Comparison of ENCODE assay signal across 8 cellular contexts in genomic region chr22:44685384-44686056, GRCh38. TPM values are rescaled to one million over a fixed set of nuclear protein-coding genes. Genes with fewer than 3 reads are reported as not detected.
A peak's percentile ranks its signal among the peaks of the same experiment; 100 is the strongest.
DNase-seq lines count a peak whose midpoint lies in the region; ATAC-seq and TF ChIP-seq lines count a peak whose summit lies in the region.

No MANE protein-coding gene starts in this region.

- DNase-seq in T-helper 2 cell treated with Interferon-gamma antibody and Interleukin-4, amounts not matched to agents 5 μg/mL and 100 μg/mL, for 36 hours (ENCODE audit: low spot score): peak; percentile 81
- DNase-seq in adrenal gland: peak in 4 of 7 donors; percentile 37 to 55 (median 49)
- DNase-seq in lower lobe of right lung: peak; percentile 65
- peak; percentile 49 to 80 (median 62) for DNase-seq in stimulated activated naive CD4-positive, alpha-beta T cell (lab: John Stamatoyannopoulos, UW)
- DNase-seq in SW 1271 (lab: John Stamatoyannopoulos, UW): no peak
- DNase-seq in cerebellar cortex (ENCODE audit: low spot score): no peak

- H3K27me3 Mint-ChIP-seq in T-helper 2 cell treated with Interferon-gamma antibody and Interleukin-4, amounts not matched to agents 5 μg/mL and 100 μg/mL, for 36 hours (ENCODE audit: low read depth): no peaks in the 10 kb centered on the region

- H3K9me3 ChIP-seq in adrenal gland (replicated peaks in 1 of 3) (no peaks in the 10 kb centered on the region), lower lobe of right lung (no peaks in the 10 kb centered on the region)

- peak overlapping the region; percentile 78 for H3K27ac Mint-ChIP-seq in T-helper 2 cell treated with Interferon-gamma antibody and Interleukin-4, amounts not matched to agents 5 μg/mL and 100 μg/mL, for 36 hours

- H3K36me3 ChIP-seq in adrenal gland (replicated peaks in 1 of 2): no peaks in the 10 kb centered on the region
- no peaks in the 10 kb centered on the region for H3K36me3 ChIP-seq in lower lobe of right lung

- no peak overlapping the region for H3K27ac ChIP-seq in adrenal gland
- H3K27ac ChIP-seq in lower lobe of right lung: no peak overlapping the region

- ATAC-seq in GM18502 (IDR thresholded peaks at IDR 0.05; ENCODE audit: poor library complexity, unreplicated experiment) (peak; percentile 57), HG03442 (IDR thresholded peaks at IDR 0.05; ENCODE audit: unreplicated experiment) (peak; percentile 34), lower lobe of right lung (peak; percentile 78 to 80)

- intact Hi-C loops in adrenal gland (cut with DNase I) (no loop called here), lower lobe of right lung (cut with DNase I) (no loop called here)

- H3K4me3 Mint-ChIP-seq in T-helper 2 cell treated with Interferon-gamma antibody and Interleukin-4, amounts not matched to agents 5 μg/mL and 100 μg/mL, for 36 hours: peak overlapping the region; percentile 42

- no peak for TF ChIP-seq POLR2A in adrenal gland (IDR thresholded peaks at IDR 0.05)

- peaks cover 47% of the 10 kb centered on the region for H3K4me1 Mint-ChIP-seq in T-helper 2 cell treated with Interferon-gamma antibody and Interleukin-4, amounts not matched to agents 5 μg/mL and 100 μg/mL, for 36 hours (ENCODE audit: low read depth)

- H3K4me1 ChIP-seq in adrenal gland (replicated peaks in 1 of 2) (peaks cover 0 to 22% of the 10 kb centered on the region in 2 donors), lower lobe of right lung (peaks cover 10% of the 10 kb centered on the region)

- H3K4me3 ChIP-seq in adrenal gland (no peak overlapping the region), lower lobe of right lung (no peak overlapping the region)

- peaks cover 8% of the 10 kb centered on the region for H3K36me3 Mint-ChIP-seq in T-helper 2 cell treated with Interferon-gamma antibody and Interleukin-4, amounts not matched to agents 5 μg/mL and 100 μg/mL, for 36 hours (ENCODE audit: low read depth)

- TF ChIP-seq CTCF in adrenal gland (IDR thresholded peaks at IDR 0.05) (no peak), lower lobe of right lung (IDR thresholded peaks at IDR 0.05) (no peak)

- no peaks in the 10 kb centered on the region for H3K9me3 Mint-ChIP-seq in T-helper 2 cell treated with Interferon-gamma antibody and Interleukin-4, amounts not matched to agents 5 μg/mL and 100 μg/mL, for 36 hours

- H3K27me3 ChIP-seq in adrenal gland (no peaks in the 10 kb centered on the region), lower lobe of right lung (ENCODE audit: low read depth) (peaks cover 3% of the 10 kb centered on the region)

- WGBS in adrenal gland, 4 donors: 21 to 75% (median 60%) methylated on average over 4 to 11 of the region's 11 CpGs

RNA-seq across cellular contexts. Expression of gene PRR5, which starts 16.5 kb away (rescaled TPM):
- total RNA-seq in adrenal gland (10 to 100 TPM in 4 of 8 donors, 1 to 10 TPM in 4; 6.6 to 19.4 (median 10.0) TPM), lower lobe of right lung (9.6 TPM)
- 10 to 100 TPM in 2 of 3 donors, 1 to 10 TPM in 1; 1.7 to 21.4 (median 19.7) TPM for polyA plus RNA-seq in adrenal gland

Comparison
In these comparisons a context has a peak if more than half of its experiments do, and no peak if none do; other contexts are left out.
1. DNase-seq: peak in T-helper 2 cell treated with Interferon-gamma antibody and Interleukin-4, amounts not matched to agents 5 μg/mL and 100 μg/mL, for 36 hours (single experiment), adrenal gland (4 of 7), lower lobe of right lung (single experiment) and stimulated activated naive CD4-positive, alpha-beta T cell (6 of 6); none in SW 1271 (0 of 2) and cerebellar cortex (single experiment).
2. Peak in every context shown above with its lines, with median percentiles within 50 percentile points of each other: ATAC-seq.